10 cellular contexts compared by ENCODE assay signal in the genomic region with DNA sequence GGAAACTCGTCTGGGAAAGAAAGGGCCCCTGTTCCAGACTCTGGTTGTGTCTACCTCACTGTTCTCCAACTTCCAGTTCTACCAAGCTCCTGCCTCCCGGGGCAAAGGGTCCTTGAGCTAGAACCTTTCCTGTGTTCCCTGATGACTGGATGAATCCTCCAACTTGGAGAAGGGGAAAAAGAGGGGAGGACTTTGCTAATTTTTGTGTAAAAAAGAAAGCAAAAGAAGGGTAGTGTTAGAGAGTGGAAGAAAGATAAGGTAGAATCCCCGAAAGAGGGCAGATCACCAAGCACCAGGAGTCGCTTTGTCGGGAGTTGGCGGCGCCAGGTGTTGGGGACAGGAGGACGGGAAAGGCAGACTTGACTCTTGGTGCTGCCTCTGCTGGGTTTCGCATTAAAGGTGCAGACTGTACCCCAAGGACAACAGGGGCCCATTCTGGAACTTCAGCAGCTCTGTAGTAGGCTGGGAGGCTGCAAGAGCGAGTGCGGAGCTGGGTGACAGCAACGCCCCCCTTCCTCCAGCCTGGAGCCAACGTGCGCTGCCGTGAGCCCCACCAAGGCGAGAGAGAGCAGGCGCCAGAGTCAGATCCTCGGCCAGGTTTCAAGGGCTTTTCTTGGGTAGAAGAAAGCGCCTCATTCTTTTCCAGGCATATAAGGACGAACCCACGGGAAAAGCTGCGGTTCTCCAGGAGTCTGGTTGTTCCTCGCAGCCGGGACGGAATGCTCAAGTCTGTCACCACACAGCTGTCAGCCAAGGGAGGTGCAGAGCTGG. TPM values are rescaled to one million over a fixed set of nuclear protein-coding genes. Genes with fewer than 3 reads are reported as not detected.
DNase-seq lines count a peak whose midpoint lies in the region; ATAC-seq and TF ChIP-seq lines count a peak whose summit lies in the region.
"Had no signal": no experiment of that assay in that cellular context is flagged by ENCODE, and none has a peak within 500 bp of the region (broad histone marks: within the 10 kb centered on the region; RNA-seq: fewer than 3 reads in every experiment).

No MANE protein-coding gene starts in this region.

- H3K9me2 ChIP-seq in MM.1S (replicated peaks; ENCODE audit: insufficient read depth, low read length), result no peaks in the 10 kb centered on the region

- no peaks in the 10 kb centered on the region for H3K9me3 Mint-ChIP-seq in osteocyte (ENCODE audit: unreplicated experiment)
- no peaks in the 10 kb centered on the region for H3K9me3 Mint-ChIP-seq in activated naive CD4-positive, alpha-beta T cell treated with anti-CD3 and anti-CD28 coated beads for 36 hours

- no peak for ATAC-seq in HG03439 (IDR thresholded peaks at IDR 0.05; ENCODE audit: unreplicated experiment)

- H3K9me3 ChIP-seq in MM.1S (replicated peaks; ENCODE audit: insufficient read depth, low read length) (no peaks in the 10 kb centered on the region), adrenal gland (replicated peaks in 1 of 3) (no peaks in the 10 kb centered on the region)

- CTCF ChIA-PET in activated naive CD4-positive, alpha-beta T cell treated with anti-CD3 and anti-CD28 coated beads for 36 hours (lab: Charles Lee), result no interaction called here

- intact Hi-C loops in activated naive CD4-positive, alpha-beta T cell treated with anti-CD3 and anti-CD28 coated beads for 36 hours (cut with micrococcal nuclease), result no loop called here
- intact Hi-C loops in adrenal gland (cut with DNase I), result no loop called here

- peak overlapping the region; percentile 75 for H3K4me3 Mint-ChIP-seq in osteocyte (ENCODE audit: unreplicated experiment)
- H3K4me3 Mint-ChIP-seq in activated naive CD4-positive, alpha-beta T cell treated with anti-CD3 and anti-CD28 coated beads for 36 hours, result no peak overlapping the region

- H2AFZ ChIP-seq in MM.1S (ENCODE audit: low read length), result no peak overlapping the region

- no peak overlapping the region for H3K9ac ChIP-seq in MM.1S (ENCODE audit: low read length)

- no peak for TF ChIP-seq CTCF in AG10803 (conservative IDR thresholded peaks at IDR 0.05; ENCODE audit: low read length)
- no peak for TF ChIP-seq CTCF in MM.1S (IDR thresholded peaks at IDR 0.05; ENCODE audit: low read length)
- TF ChIP-seq CTCF in fibroblast of the aortic adventitia (IDR thresholded peaks at IDR 0.05; ENCODE audit: insufficient read depth, low read length), result no peak
- TF ChIP-seq CTCF in osteocyte (IDR thresholded peaks at IDR 0.05), result no peak
- no peak for TF ChIP-seq CTCF in adrenal gland (IDR thresholded peaks at IDR 0.05)

- no peaks in the 10 kb centered on the region for H3K4me1 ChIP-seq in MM.1S (ENCODE audit: low read length)
- H3K4me1 ChIP-seq in adrenal gland (replicated peaks in 1 of 2), result no peaks in the 10 kb centered on the region

- no peak overlapping the region for H3K27ac ChIP-seq in MM.1S (ENCODE audit: low read length)
- no peak overlapping the region for H3K27ac ChIP-seq in adrenal gland

- WGBS in adrenal gland, 4 donors, result 13 to 20% (median 15%) methylated on average over 11 to 25 of the region's 25 CpGs

- DNase-seq in AG10803 (ENCODE audit: low read depth) (no peak), MM.1S (no peak), fibroblast of the aortic adventitia (ENCODE audit: low read depth) (peak; percentile 2), osteocyte (ENCODE audit: extremely low spot score, unreplicated experiment) (no peak), NCI-H526 (lab: John Stamatoyannopoulos, UW) (no peak), adrenal gland (no peak)
- no peak for DNase-seq in activated naive CD4-positive, alpha-beta T cell treated with anti-CD3 and anti-CD28 coated beads for 36 hours
- DNase-seq: DND-41 had no signal

- no peak for TF ChIP-seq POLR2A in adrenal gland (IDR thresholded peaks at IDR 0.05)

- peaks cover 2% of the 10 kb centered on the region for H3K36me3 Mint-ChIP-seq in osteocyte (ENCODE audit: unreplicated experiment)
- no peaks in the 10 kb centered on the region for H3K36me3 Mint-ChIP-seq in activated naive CD4-positive, alpha-beta T cell treated with anti-CD3 and anti-CD28 coated beads for 36 hours (ENCODE audit: low read depth)

- H3K4me2 ChIP-seq in MM.1S (ENCODE audit: low read depth, low read length), result peak overlapping the region; percentile 70; the same call in 1 of the 2 replicates

- H3K27me3 Mint-ChIP-seq in osteocyte (ENCODE audit: unreplicated experiment), result peaks cover 59% of the 10 kb centered on the region
- H3K27me3 Mint-ChIP-seq in activated naive CD4-positive, alpha-beta T cell treated with anti-CD3 and anti-CD28 coated beads for 36 hours (ENCODE audit: low read depth), result peaks cover 52% of the 10 kb centered on the region

- no peaks in the 10 kb centered on the region for H3K27me3 ChIP-seq in MM.1S (replicated peaks; ENCODE audit: insufficient read depth, low read length)
- peaks cover 19% of the 10 kb centered on the region for H3K27me3 ChIP-seq in adrenal gland

- H4K20me1 ChIP-seq in MM.1S (ENCODE audit: insufficient read depth, low read length), result no peaks in the 10 kb centered on the region

- no peak overlapping the region for H3K27ac Mint-ChIP-seq in osteocyte (ENCODE audit: unreplicated experiment)
- H3K27ac Mint-ChIP-seq in activated naive CD4-positive, alpha-beta T cell treated with anti-CD3 and anti-CD28 coated beads for 36 hours, result no peak overlapping the region

- H3K79me2 ChIP-seq in MM.1S (ENCODE audit: low read length), result no peaks in the 10 kb centered on the region

- H3K36me3 ChIP-seq in MM.1S (replicated peaks; ENCODE audit: insufficient read depth, low read length), result no peaks in the 10 kb centered on the region
- no peaks in the 10 kb centered on the region for H3K36me3 ChIP-seq in adrenal gland (replicated peaks in 1 of 2)

- peak overlapping the region; percentile 66 for H3K4me3 ChIP-seq in AG10803 (ENCODE audit: low read length)
- no peak overlapping the region for H3K4me3 ChIP-seq in MM.1S (ENCODE audit: low read length)
- H3K4me3 ChIP-seq in fibroblast of the aortic adventitia (ENCODE audit: low read depth, low read length), result peak overlapping the region; percentile 69
- H3K4me3 ChIP-seq in adrenal gland, result peak overlapping the region in 1 of 4 donors; percentile 53

- no peaks in the 10 kb centered on the region for H3F3A ChIP-seq in MM.1S (ENCODE audit: insufficient read depth, low read length)

- peaks cover 15% of the 10 kb centered on the region for H3K4me1 Mint-ChIP-seq in osteocyte (ENCODE audit: unreplicated experiment)
- H3K4me1 Mint-ChIP-seq in activated naive CD4-positive, alpha-beta T cell treated with anti-CD3 and anti-CD28 coated beads for 36 hours (ENCODE audit: low read depth), result peaks cover 15% of the 10 kb centered on the region

RNA-seq across cellular contexts. Expression of a gene that starts 1.7 kb away (rescaled TPM):
- total RNA-seq in fibroblast of the aortic adventitia (ENCODE audit: low replicate concordance) (2.1 and 3.2 TPM in 2 replicates), osteocyte (3.0 and 4.6 TPM in 2 replicates), adrenal gland (1 to 10 TPM in 4 of 8 donors, under 1 TPM in 4; 0.24 to 4.5 (median 1.00) TPM)
- not detected for total RNA-seq in activated naive CD4-positive, alpha-beta T cell treated with anti-CD3 and anti-CD28 coated beads for 36 hours
- polyA plus RNA-seq in adrenal gland, result under 1 TPM; 0.24 to 0.79 (median 0.72) TPM
- total RNA-seq: activated CD8-positive, alpha-beta memory T cell treated with anti-CD3 and anti-CD28 coated beads for 36 hours had no signal
